ENCODE assay signal across 1 cellular context in the genomic region with DNA sequence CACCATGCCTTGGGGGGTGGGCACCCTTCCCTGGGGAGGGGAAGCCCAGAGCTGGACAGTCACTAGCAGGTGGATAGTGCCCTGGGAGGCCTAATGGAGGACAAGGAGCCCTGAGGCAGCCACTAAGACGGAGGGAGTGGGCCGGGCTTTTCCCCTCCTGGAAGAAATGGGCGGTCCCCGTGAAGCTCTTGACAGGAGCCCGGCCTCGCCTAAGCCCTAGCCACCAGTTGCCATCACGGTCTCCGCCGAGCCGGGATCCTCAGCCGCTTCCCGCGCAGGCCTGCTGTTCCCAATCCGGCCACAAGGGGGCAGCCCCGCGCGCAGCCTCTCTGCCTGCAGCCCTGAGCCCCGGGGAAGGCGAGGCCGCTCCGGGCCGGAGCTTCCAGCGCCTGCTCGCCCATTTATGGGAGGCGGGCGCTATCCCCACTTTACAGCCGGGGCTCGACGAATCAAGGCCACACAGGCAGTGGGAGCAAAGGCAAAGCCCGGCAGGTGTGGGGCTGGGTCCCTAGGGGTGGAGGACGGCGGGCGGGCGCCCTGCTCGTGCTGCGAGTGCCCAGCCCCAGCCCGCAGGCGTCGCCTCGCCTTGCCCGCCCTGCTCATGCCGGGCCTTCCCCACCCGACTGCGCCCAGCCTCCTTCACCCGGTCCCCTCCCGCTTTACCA.
A peak's percentile ranks its signal among the peaks of the same experiment; 100 is the strongest.
TF ChIP-seq lines count a peak whose summit lies in the region.

No MANE protein-coding gene starts in this region.

TF ChIP-seq in HepG2, 621 proteins besides CTCF, POLR2A, EP300 and RAD21 (continued from another document):
- TF ChIP-seq BORCS8-MEF2B (CRISPR knock-in tag; IDR thresholded peaks at IDR 0.05) (peak; percentile 53; the same call in 1 of the 2 replicates), YY1 (IDR thresholded peaks at IDR 0.05; ENCODE audit: insufficient read depth, insufficient replicate concordance, low read depth, low read length) (no peak), ZNF180 (CRISPR knock-in tag; IDR thresholded peaks at IDR 0.05; ENCODE audit: borderline replicate concordance, low read depth) (no peak), FOXM1 (CRISPR knock-in tag; IDR thresholded peaks at IDR 0.05) (no peak), HDAC6 (IDR thresholded peaks at IDR 0.05; ENCODE audit: low read depth, low read length) (no peak), ZNF569 (CRISPR knock-in tag; IDR thresholded peaks at IDR 0.05; ENCODE audit: borderline replicate concordance) (no peak), ZNF891 (CRISPR knock-in tag; IDR thresholded peaks at IDR 0.05) (peak; percentile 47; the same call in 1 of the 2 replicates)
